Comparison of ENCODE assay signal across 1 cellular context in genomic region chr17:48545539-48545938, GRCh38.
A peak's percentile ranks its signal among the peaks of the same experiment; 100 is the strongest.
TF ChIP-seq lines count a peak whose summit lies in the region.

No MANE protein-coding gene starts in this region.

TF ChIP-seq in H1, 55 proteins besides CTCF, POLR2A, EP300 and RAD21:
- TF ChIP-seq SAP30 (IDR thresholded peaks at IDR 0.05; ENCODE audit: insufficient read depth, insufficient replicate concordance, low read length): no peak
- peak; percentile 46 for TF ChIP-seq EZH2 (IDR thresholded peaks at IDR 0.05; ENCODE audit: low read depth, low read length, severe bottlenecking)
- TF ChIP-seq RNF2 (IDR thresholded peaks at IDR 0.05; ENCODE audit: borderline replicate concordance, low read depth, low read length, missing control alignments, poor library complexity, severe bottlenecking): peak; percentile 62
